Comparison of ENCODE assay signal across 8 cellular contexts in the genomic region with DNA sequence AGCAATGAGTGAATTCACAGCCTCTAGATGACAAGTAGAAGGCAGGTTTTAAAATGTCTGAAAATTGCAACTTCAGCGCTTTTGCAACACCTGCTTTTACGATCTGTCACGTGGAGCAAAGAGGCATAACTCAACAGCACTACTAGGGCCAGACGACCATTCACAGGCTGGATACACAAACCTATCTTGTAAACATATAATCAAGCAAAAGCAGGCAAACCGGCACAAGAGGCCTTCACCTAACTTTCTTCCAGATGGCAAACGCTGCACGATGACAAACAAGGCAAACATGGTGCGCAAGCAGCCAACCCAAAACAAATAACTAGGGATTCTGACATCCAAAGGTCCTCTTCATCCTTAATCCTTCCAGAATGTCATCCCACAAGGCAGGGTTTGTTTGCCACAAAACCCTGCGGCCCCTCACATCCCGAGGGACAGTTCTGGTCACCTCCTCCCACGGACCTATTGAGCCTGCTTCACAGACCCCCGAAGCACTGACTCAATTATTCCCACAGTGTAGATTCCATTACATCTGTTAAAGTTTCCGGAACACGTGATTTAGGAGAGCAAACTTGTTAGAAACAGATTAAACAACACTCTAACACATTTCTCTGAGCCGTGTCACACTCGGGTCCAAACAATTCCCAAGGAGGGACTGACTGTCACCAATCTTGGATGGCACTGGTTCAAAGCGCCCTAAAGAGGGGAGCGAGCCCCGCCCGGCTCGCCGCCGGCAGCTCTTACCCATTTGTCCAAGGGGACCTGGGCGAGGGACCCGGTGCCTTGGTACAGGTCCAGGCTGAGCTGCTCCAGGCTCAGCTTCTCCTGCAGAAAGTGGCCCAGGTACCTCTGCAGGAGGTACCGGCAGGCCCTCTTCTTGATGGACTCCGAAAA. TPM values are rescaled to one million over a fixed set of nuclear protein-coding genes. Genes with fewer than 3 reads are reported as not detected.
A peak's percentile ranks its signal among the peaks of the same experiment; 100 is the strongest.
DNase-seq lines count a peak whose midpoint lies in the region; ATAC-seq, FAIRE-seq and TF ChIP-seq lines count a peak whose summit lies in the region.

No MANE protein-coding gene starts in this region.

- FAIRE-seq in D721Med (lab: Jason Lieb, UNC), result no peak

- H4K20me1 ChIP-seq in KMS-11 (ENCODE audit: insufficient read depth), result no peaks in the 10 kb centered on the region

- H3K36me3 Mint-ChIP-seq in activated naive CD8-positive, alpha-beta T cell treated with anti-CD3 and anti-CD28 coated beads for 36 hours, result peaks cover 6% of the 10 kb centered on the region
- peaks cover 4% of the 10 kb centered on the region for H3K36me3 Mint-ChIP-seq in progenitor cell of endocrine pancreas (ENCODE audit: insufficient read depth)

- H3K36me3 ChIP-seq in KMS-11 (ENCODE audit: insufficient read depth), result no peaks in the 10 kb centered on the region
- H3K36me3 ChIP-seq in heart right ventricle, result no peaks in the 10 kb centered on the region

- peak overlapping the region; percentile 97 for H3K4me2 ChIP-seq in KMS-11

- H3K27me3 ChIP-seq in KMS-11 (ENCODE audit: insufficient read depth, low read depth), result no peaks in the 10 kb centered on the region
- no peaks in the 10 kb centered on the region for H3K27me3 ChIP-seq in heart right ventricle

- intact Hi-C loops in heart right ventricle (cut with DNase I), result loop anchor here in 3 of 10 donors (2.0 to 10.0 kb wide), 5 partner anchors 28 to 142 kb away; a partner anchor contains a TSS

- peak; percentile 26 for ATAC-seq in GM21515 (IDR thresholded peaks at IDR 0.05; ENCODE audit: unreplicated experiment)
- peak in 7 of 8 donors; percentile 1 to 55 (median 45) for ATAC-seq in heart right ventricle

- H3K9me3 ChIP-seq in heart right ventricle, result no peaks in the 10 kb centered on the region

- H3K27ac Mint-ChIP-seq in activated naive CD8-positive, alpha-beta T cell treated with anti-CD3 and anti-CD28 coated beads for 36 hours, result peak overlapping the region; percentile 96
- H3K27ac Mint-ChIP-seq in progenitor cell of endocrine pancreas, result peak overlapping the region; percentile 97

- WGBS in heart right ventricle, 2 donors, result 1% methylated on average over 27 of the region's 27 CpGs

- TF ChIP-seq CTCF in KMS-11 (conservative IDR thresholded peaks at IDR 0.05; ENCODE audit: low read depth, low read length) (no peak), heart right ventricle (IDR thresholded peaks at IDR 0.05) (no peak), progenitor cell of endocrine pancreas (IDR thresholded peaks at IDR 0.05; ENCODE audit: unreplicated experiment) (no peak), D721Med (IDR thresholded peaks at IDR 0.05; ENCODE audit: insufficient read depth, missing control alignments) (no peak)

- H3K27ac ChIP-seq in KMS-11 (peak overlapping the region; percentile 64), heart right ventricle (peak overlapping the region; percentile 20 to 97 (median 92))

- H3K4me3 Mint-ChIP-seq in activated naive CD8-positive, alpha-beta T cell treated with anti-CD3 and anti-CD28 coated beads for 36 hours, result peak overlapping the region; percentile 94
- peak overlapping the region; percentile 87 for H3K4me3 Mint-ChIP-seq in progenitor cell of endocrine pancreas (ENCODE audit: low read depth)

- peaks cover 42% of the 10 kb centered on the region for H3K79me2 ChIP-seq in KMS-11 (ENCODE audit: insufficient read depth, low read depth)

- peak overlapping the region; percentile 61; the same call in 1 of the 2 replicates for H3K9ac ChIP-seq in KMS-11

- in situ Hi-C loops in SK-MEL-5 (cut with HindIII; ENCODE audit: low pct_unique_long_range_greater_than_20kb, low sequenced_read_pairs), result no loop called here

- H3K4me1 Mint-ChIP-seq in activated naive CD8-positive, alpha-beta T cell treated with anti-CD3 and anti-CD28 coated beads for 36 hours, result peaks cover 43% of the 10 kb centered on the region
- H3K4me1 Mint-ChIP-seq in progenitor cell of endocrine pancreas (ENCODE audit: low read depth), result peaks cover 40% of the 10 kb centered on the region

- no peaks in the 10 kb centered on the region for H3K27me3 Mint-ChIP-seq in activated naive CD8-positive, alpha-beta T cell treated with anti-CD3 and anti-CD28 coated beads for 36 hours
- H3K27me3 Mint-ChIP-seq in progenitor cell of endocrine pancreas, result no peaks in the 10 kb centered on the region

- H3K9me3 Mint-ChIP-seq in activated naive CD8-positive, alpha-beta T cell treated with anti-CD3 and anti-CD28 coated beads for 36 hours, result no peaks in the 10 kb centered on the region
- no peaks in the 10 kb centered on the region for H3K9me3 Mint-ChIP-seq in progenitor cell of endocrine pancreas (ENCODE audit: low read depth)

- H2AFZ ChIP-seq in KMS-11 (ENCODE audit: low read depth), result peak overlapping the region; percentile 66

- peak; percentile 82 for DNase-seq in COR-L47 (lab: John Stamatoyannopoulos, UW)
- DNase-seq in SK-MEL-5 (ENCODE audit: low read depth, low spot score), result peak; percentile 76
- peak; percentile 41 for DNase-seq in activated naive CD8-positive, alpha-beta T cell treated with anti-CD3 and anti-CD28 coated beads for 36 hours
- peak in 1 of 2 donors; percentile 19 for DNase-seq in heart right ventricle
- DNase-seq in progenitor cell of endocrine pancreas (ENCODE audit: low spot score, unreplicated experiment), result no peak
- DNase-seq in D721Med (ENCODE audit: insufficient read length, low spot score), result no peak

- peaks cover 22% of the 10 kb centered on the region for H3K4me1 ChIP-seq in KMS-11 (ENCODE audit: low read depth, poor library complexity, severe bottlenecking)
- H3K4me1 ChIP-seq in heart right ventricle, result peaks cover 0 to 47% (median 35%) of the 10 kb centered on the region in 9 donors

- H3K4me3 ChIP-seq in KMS-11 (IDR thresholded peaks at IDR 0.05; ENCODE audit: insufficient read depth, low read depth, low read length) (no peak overlapping the region), heart right ventricle (peak overlapping the region; percentile 78 to 100 (median 96))

RNA-seq across cellular contexts. Expression of a gene that starts 0.8 kb away (rescaled TPM):
- total RNA-seq in SK-MEL-5 (2014; rRNA removed; shearing (Covaris generic)), result 13.4 and 14.1 TPM in 2 replicates
- polyA plus RNA-seq in SK-MEL-5 (2015; cell fraction: cytosol; rRNA removed), result 8.7 and 16.8 TPM in 2 replicates
- polyA plus RNA-seq in SK-MEL-5 (2015; cell fraction: nucleus; rRNA removed), result 41.0 and 57.5 TPM in 2 replicates
- total RNA-seq in activated naive CD8-positive, alpha-beta T cell treated with anti-CD3 and anti-CD28 coated beads for 36 hours, result 10 to 100 TPM; 15.3 to 15.9 TPM
- 10 to 100 TPM; 11.0 to 20.2 (median 14.5) TPM for total RNA-seq in heart right ventricle
- 1 to 10 TPM; 2.4 to 4.7 TPM for polyA plus RNA-seq in heart right ventricle
- 24.5 and 25.1 TPM in 2 replicates for total RNA-seq in progenitor cell of endocrine pancreas

RNA-seq across cellular contexts. Expression of a gene that starts 1.0 kb away (rescaled TPM):
- 30.6 and 31.8 TPM in 2 replicates for total RNA-seq in SK-MEL-5 (2014; rRNA removed; shearing (Covaris generic))
- 17.5 and 20.6 TPM in 2 replicates for polyA plus RNA-seq in SK-MEL-5 (2015; cell fraction: cytosol; rRNA removed)
- 8.3 and 13.6 TPM in 2 replicates for polyA plus RNA-seq in SK-MEL-5 (2015; cell fraction: nucleus; rRNA removed)
- 10 to 100 TPM; 18.1 to 22.8 TPM for total RNA-seq in activated naive CD8-positive, alpha-beta T cell treated with anti-CD3 and anti-CD28 coated beads for 36 hours
- total RNA-seq in heart right ventricle, result 10 to 100 TPM; 10.2 to 18.8 (median 12.2) TPM
- 10 to 100 TPM in 1 of 2 donors, 1 to 10 TPM in 1; 3.4 to 12.4 TPM for polyA plus RNA-seq in heart right ventricle
- 26.0 and 27.3 TPM in 2 replicates for total RNA-seq in progenitor cell of endocrine pancreas

RNA-seq across cellular contexts. Expression of a gene that starts 29.6 kb away (rescaled TPM):
- total RNA-seq in SK-MEL-5 (2014; rRNA removed; shearing (Covaris generic)), result 2.9 and 4.9 TPM in 2 replicates
- polyA plus RNA-seq in SK-MEL-5 (2015; cell fraction: cytosol; rRNA removed), result 2.6 and 3.4 TPM in 2 replicates
- 3.0 and 8.1 TPM in 2 replicates for polyA plus RNA-seq in SK-MEL-5 (2015; cell fraction: nucleus; rRNA removed)
- under 1 TPM; 0.86 to 0.97 TPM for total RNA-seq in activated naive CD8-positive, alpha-beta T cell treated with anti-CD3 and anti-CD28 coated beads for 36 hours
- total RNA-seq in heart right ventricle (under 1 TPM in 8 of 10 donors, not detected in 2; 0.23 to 0.87 (median 0.65) TPM), progenitor cell of endocrine pancreas (4.0 and 5.9 TPM in 2 replicates)
- polyA plus RNA-seq in heart right ventricle, result under 1 TPM; 0.22 to 0.62 TPM

Comparison
In these comparisons a context has a peak if more than half of its experiments do, and no peak if none do; other contexts are left out.
1. DNase-seq: peak in COR-L47 (single experiment), SK-MEL-5 (single experiment) and activated naive CD8-positive, alpha-beta T cell treated with anti-CD3 and anti-CD28 coated beads for 36 hours (single experiment); none in progenitor cell of endocrine pancreas (single experiment) and D721Med (single experiment).